1 cellular context compared by ENCODE assay signal in genomic region chr1:95179205-95180001, GRCh38.
TF ChIP-seq lines count a peak whose summit lies in the region.

No MANE protein-coding gene starts in this region.

TF ChIP-seq in K562, 482 proteins besides CTCF, POLR2A, EP300 and RAD21 (continued from another document and continues in another):
- no peak for TF ChIP-seq ZKSCAN3 (CRISPR knock-in tag; IDR thresholded peaks at IDR 0.05)
- TF ChIP-seq ZNF274 (IDR thresholded peaks at IDR 0.05; ENCODE audit: borderline replicate concordance, low read depth, low read length) = no peak
- no peak for TF ChIP-seq TCF7L2 (IDR thresholded peaks at IDR 0.05; ENCODE audit: low read depth, low read length)
- no peak for TF ChIP-seq PHF20 (IDR thresholded peaks at IDR 0.05; ENCODE audit: partially characterized antibody)
- no peak for TF ChIP-seq TAF7 (tag; IDR thresholded peaks at IDR 0.05)
- TF ChIP-seq CC2D1A (IDR thresholded peaks at IDR 0.05) = peak; percentile 52; the same call in 1 of the 2 replicates
- TF ChIP-seq GATA2 (CRISPR knock-in tag; IDR thresholded peaks at IDR 0.05) = peak; percentile 84
- no peak for TF ChIP-seq PRMT5 (CRISPR knock-in tag; IDR thresholded peaks at IDR 0.05)
- TF ChIP-seq, protein P1, sequence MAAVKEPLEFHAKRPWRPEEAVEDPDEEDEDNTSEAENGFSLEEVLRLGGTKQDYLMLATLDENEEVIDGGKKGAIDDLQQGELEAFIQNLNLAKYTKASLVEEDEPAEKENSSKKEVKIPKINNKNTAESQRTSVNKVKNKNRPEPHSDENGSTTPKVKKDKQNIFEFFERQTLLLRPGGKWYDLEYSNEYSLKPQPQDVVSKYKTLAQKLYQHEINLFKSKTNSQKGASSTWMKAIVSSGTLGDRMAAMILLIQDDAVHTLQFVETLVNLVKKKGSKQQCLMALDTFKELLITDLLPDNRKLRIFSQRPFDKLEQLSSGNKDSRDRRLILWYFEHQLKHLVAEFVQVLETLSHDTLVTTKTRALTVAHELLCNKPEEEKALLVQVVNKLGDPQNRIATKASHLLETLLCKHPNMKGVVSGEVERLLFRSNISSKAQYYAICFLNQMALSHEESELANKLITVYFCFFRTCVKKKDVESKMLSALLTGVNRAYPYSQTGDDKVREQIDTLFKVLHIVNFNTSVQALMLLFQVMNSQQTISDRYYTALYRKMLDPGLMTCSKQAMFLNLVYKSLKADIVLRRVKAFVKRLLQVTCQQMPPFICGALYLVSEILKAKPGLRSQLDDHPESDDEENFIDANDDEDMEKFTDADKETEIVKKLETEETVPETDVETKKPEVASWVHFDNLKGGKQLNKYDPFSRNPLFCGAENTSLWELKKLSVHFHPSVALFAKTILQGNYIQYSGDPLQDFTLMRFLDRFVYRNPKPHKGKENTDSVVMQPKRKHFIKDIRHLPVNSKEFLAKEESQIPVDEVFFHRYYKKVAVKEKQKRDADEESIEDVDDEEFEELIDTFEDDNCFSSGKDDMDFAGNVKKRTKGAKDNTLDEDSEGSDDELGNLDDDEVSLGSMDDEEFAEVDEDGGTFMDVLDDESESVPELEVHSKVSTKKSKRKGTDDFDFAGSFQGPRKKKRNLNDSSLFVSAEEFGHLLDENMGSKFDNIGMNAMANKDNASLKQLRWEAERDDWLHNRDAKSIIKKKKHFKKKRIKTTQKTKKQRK (IDR thresholded peaks at IDR 0.05; ENCODE audit: borderline replicate concordance, low read depth, low read length) = no peak
- no peak for TF ChIP-seq SMC3 (conservative IDR thresholded peaks at IDR 0.05; ENCODE audit: insufficient read depth, low read depth, low read length)
- no peak for TF ChIP-seq RBM17 (IDR thresholded peaks at IDR 0.05; ENCODE audit: borderline replicate concordance, low read depth, low read length)
- TF ChIP-seq RFX1 (IDR thresholded peaks at IDR 0.05) = no peak
- TF ChIP-seq NFIX (CRISPR knock-in tag; IDR thresholded peaks at IDR 0.05; ENCODE audit: low read depth) = no peak
- no peak for TF ChIP-seq PHF21A (IDR thresholded peaks at IDR 0.05; ENCODE audit: borderline replicate concordance, low read depth)
- TF ChIP-seq, protein P2, sequence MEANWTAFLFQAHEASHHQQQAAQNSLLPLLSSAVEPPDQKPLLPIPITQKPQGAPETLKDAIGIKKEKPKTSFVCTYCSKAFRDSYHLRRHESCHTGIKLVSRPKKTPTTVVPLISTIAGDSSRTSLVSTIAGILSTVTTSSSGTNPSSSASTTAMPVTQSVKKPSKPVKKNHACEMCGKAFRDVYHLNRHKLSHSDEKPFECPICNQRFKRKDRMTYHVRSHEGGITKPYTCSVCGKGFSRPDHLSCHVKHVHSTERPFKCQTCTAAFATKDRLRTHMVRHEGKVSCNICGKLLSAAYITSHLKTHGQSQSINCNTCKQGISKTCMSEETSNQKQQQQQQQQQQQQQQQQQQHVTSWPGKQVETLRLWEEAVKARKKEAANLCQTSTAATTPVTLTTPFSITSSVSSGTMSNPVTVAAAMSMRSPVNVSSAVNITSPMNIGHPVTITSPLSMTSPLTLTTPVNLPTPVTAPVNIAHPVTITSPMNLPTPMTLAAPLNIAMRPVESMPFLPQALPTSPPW (CRISPR knock-in tag; IDR thresholded peaks at IDR 0.05) = peak; percentile 30; the same call in 1 of the 2 replicates
- TF ChIP-seq SP1 (CRISPR knock-in tag; IDR thresholded peaks at IDR 0.05) = no peak
- no peak for TF ChIP-seq ZBTB8A (IDR thresholded peaks at IDR 0.05; ENCODE audit: partially characterized antibody)
- TF ChIP-seq THRAP3 (IDR thresholded peaks at IDR 0.05; ENCODE audit: borderline replicate concordance) = no peak
- TF ChIP-seq USF1 (CRISPR knock-in tag; IDR thresholded peaks at IDR 0.05) = no peak
- TF ChIP-seq, protein P3, sequence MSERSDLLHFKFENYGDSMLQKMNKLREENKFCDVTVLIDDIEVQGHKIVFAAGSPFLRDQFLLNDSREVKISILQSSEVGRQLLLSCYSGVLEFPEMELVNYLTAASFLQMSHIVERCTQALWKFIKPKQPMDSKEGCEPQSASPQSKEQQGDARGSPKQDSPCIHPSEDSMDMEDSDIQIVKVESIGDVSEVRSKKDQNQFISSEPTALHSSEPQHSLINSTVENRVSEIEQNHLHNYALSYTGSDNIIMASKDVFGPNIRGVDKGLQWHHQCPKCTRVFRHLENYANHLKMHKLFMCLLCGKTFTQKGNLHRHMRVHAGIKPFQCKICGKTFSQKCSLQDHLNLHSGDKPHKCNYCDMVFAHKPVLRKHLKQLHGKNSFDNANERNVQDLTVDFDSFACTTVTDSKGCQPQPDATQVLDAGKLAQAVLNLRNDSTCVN (CRISPR knock-in tag; IDR thresholded peaks at IDR 0.05) = no peak
- no peak for TF ChIP-seq ZNF280A (IDR thresholded peaks at IDR 0.05; ENCODE audit: low read depth, partially characterized antibody)
- TF ChIP-seq ZBTB1 (CRISPR knock-in tag; IDR thresholded peaks at IDR 0.05; ENCODE audit: borderline replicate concordance, low read depth) = no peak
- TF ChIP-seq KLF6 (CRISPR knock-in tag; IDR thresholded peaks at IDR 0.05; ENCODE audit: borderline replicate concordance) = no peak
- TF ChIP-seq SRSF3 (IDR thresholded peaks at IDR 0.05; ENCODE audit: insufficient read depth, low read length) = no peak
- no peak for TF ChIP-seq CHD2 (IDR thresholded peaks at IDR 0.05; ENCODE audit: low read depth, low read length)
- no peak for TF ChIP-seq ZNF830 (CRISPR knock-in tag; IDR thresholded peaks at IDR 0.05)
- peak; percentile 86 for TF ChIP-seq LEF1 (IDR thresholded peaks at IDR 0.05)
- peak; percentile 45; the same call in 1 of the 2 replicates for TF ChIP-seq ATF3 (IDR thresholded peaks at IDR 0.05)
- TF ChIP-seq ATF3 (CRISPR knock-in tag; conservative IDR thresholded peaks at IDR 0.05) = no peak
- no peak for TF ChIP-seq ZNF512 (tag; IDR thresholded peaks at IDR 0.05)
- TF ChIP-seq, protein P4, sequence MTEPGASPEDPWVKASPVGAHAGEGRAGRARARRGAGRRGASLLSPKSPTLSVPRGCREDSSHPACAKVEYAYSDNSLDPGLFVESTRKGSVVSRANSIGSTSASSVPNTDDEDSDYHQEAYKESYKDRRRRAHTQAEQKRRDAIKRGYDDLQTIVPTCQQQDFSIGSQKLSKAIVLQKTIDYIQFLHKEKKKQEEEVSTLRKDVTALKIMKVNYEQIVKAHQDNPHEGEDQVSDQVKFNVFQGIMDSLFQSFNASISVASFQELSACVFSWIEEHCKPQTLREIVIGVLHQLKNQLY (CRISPR knock-in tag; conservative IDR thresholded peaks at IDR 0.05) = no peak
- TF ChIP-seq HIVEP1 (CRISPR knock-in tag; IDR thresholded peaks at IDR 0.05) = no peak
- no peak for TF ChIP-seq SRF (CRISPR knock-in tag; IDR thresholded peaks at IDR 0.05)
- no peak for TF ChIP-seq SUPT5H (IDR thresholded peaks at IDR 0.05)
- no peak for TF ChIP-seq ZNF75A (CRISPR knock-in tag; IDR thresholded peaks at IDR 0.05)
- TF ChIP-seq POLR2H (tag; IDR thresholded peaks at IDR 0.05; ENCODE audit: low read depth) = no peak
- TF ChIP-seq RUNX1 (IDR thresholded peaks at IDR 0.05; ENCODE audit: low read depth) = no peak
- TF ChIP-seq DIDO1 (tag; IDR thresholded peaks at IDR 0.05; ENCODE audit: low read depth) = no peak
- no peak for TF ChIP-seq ZNF561 (CRISPR knock-in tag; conservative IDR thresholded peaks at IDR 0.05)
- no peak for TF ChIP-seq RB1 (IDR thresholded peaks at IDR 0.05; ENCODE audit: low read depth)
- TF ChIP-seq MEF2D (tag; conservative IDR thresholded peaks at IDR 0.05; ENCODE audit: low read depth) = no peak
- TF ChIP-seq SETDB1 (IDR thresholded peaks at IDR 0.05; ENCODE audit: low read length) = no peak
- TF ChIP-seq LCOR (CRISPR knock-in tag; IDR thresholded peaks at IDR 0.05) = peak; percentile 53
- peak; percentile 91 for TF ChIP-seq PML (IDR thresholded peaks at IDR 0.05; ENCODE audit: low read length)
- no peak for TF ChIP-seq KLF10 (CRISPR knock-in tag; IDR thresholded peaks at IDR 0.05)
- TF ChIP-seq, protein P5, sequence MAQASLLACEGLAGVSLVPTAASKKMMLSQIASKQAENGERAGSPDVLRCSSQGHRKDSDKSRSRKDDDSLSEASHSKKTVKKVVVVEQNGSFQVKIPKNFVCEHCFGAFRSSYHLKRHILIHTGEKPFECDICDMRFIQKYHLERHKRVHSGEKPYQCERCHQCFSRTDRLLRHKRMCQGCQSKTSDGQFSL (CRISPR knock-in tag; IDR thresholded peaks at IDR 0.05) = no peak
- TF ChIP-seq, protein P5 (tag; IDR thresholded peaks at IDR 0.05) = no peak
- TF ChIP-seq, protein P6, sequence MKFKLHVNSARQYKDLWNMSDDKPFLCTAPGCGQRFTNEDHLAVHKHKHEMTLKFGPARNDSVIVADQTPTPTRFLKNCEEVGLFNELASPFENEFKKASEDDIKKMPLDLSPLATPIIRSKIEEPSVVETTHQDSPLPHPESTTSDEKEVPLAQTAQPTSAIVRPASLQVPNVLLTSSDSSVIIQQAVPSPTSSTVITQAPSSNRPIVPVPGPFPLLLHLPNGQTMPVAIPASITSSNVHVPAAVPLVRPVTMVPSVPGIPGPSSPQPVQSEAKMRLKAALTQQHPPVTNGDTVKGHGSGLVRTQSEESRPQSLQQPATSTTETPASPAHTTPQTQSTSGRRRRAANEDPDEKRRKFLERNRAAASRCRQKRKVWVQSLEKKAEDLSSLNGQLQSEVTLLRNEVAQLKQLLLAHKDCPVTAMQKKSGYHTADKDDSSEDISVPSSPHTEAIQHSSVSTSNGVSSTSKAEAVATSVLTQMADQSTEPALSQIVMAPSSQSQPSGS (CRISPR knock-in tag; IDR thresholded peaks at IDR 0.05) = no peak
- TF ChIP-seq MYC (IDR thresholded peaks at IDR 0.05; ENCODE audit: low read depth, low read length) = peak; percentile 69
- no peak for TF ChIP-seq MYC (CRISPR knock-in tag; IDR thresholded peaks at IDR 0.05; ENCODE audit: borderline replicate concordance, low read depth)
- no peak for TF ChIP-seq E2F3 (CRISPR knock-in tag; IDR thresholded peaks at IDR 0.05)
- TF ChIP-seq, protein P7, sequence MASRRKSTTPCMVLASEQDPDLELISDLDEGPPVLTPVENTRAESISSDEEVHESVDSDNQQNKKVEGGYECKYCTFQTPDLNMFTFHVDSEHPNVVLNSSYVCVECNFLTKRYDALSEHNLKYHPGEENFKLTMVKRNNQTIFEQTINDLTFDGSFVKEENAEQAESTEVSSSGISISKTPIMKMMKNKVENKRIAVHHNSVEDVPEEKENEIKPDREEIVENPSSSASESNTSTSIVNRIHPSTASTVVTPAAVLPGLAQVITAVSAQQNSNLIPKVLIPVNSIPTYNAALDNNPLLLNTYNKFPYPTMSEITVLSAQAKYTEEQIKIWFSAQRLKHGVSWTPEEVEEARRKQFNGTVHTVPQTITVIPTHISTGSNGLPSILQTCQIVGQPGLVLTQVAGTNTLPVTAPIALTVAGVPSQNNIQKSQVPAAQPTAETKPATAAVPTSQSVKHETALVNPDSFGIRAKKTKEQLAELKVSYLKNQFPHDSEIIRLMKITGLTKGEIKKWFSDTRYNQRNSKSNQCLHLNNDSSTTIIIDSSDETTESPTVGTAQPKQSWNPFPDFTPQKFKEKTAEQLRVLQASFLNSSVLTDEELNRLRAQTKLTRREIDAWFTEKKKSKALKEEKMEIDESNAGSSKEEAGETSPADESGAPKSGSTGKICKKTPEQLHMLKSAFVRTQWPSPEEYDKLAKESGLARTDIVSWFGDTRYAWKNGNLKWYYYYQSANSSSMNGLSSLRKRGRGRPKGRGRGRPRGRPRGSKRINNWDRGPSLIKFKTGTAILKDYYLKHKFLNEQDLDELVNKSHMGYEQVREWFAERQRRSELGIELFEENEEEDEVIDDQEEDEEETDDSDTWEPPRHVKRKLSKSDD (conservative IDR thresholded peaks at IDR 0.05; ENCODE audit: low read length) = no peak
- TF ChIP-seq, protein P8, sequence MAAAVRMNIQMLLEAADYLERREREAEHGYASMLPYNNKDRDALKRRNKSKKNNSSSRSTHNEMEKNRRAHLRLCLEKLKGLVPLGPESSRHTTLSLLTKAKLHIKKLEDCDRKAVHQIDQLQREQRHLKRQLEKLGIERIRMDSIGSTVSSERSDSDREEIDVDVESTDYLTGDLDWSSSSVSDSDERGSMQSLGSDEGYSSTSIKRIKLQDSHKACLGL (CRISPR knock-in tag; IDR thresholded peaks at IDR 0.05; ENCODE audit: borderline replicate concordance, poor library complexity, severe bottlenecking) = no peak
- TF ChIP-seq, protein P9, sequence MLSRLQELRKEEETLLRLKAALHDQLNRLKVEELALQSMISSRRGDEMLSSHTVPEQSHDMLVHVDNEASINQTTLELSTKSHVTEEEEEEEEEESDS (CRISPR knock-in tag; IDR thresholded peaks at IDR 0.05) = no peak
- TF ChIP-seq CREM (IDR thresholded peaks at IDR 0.05; ENCODE audit: low read depth) = peak; percentile 59; the same call in 1 of the 2 replicates
